ENCODE assay signal across 8 cellular contexts in the genomic region with DNA sequence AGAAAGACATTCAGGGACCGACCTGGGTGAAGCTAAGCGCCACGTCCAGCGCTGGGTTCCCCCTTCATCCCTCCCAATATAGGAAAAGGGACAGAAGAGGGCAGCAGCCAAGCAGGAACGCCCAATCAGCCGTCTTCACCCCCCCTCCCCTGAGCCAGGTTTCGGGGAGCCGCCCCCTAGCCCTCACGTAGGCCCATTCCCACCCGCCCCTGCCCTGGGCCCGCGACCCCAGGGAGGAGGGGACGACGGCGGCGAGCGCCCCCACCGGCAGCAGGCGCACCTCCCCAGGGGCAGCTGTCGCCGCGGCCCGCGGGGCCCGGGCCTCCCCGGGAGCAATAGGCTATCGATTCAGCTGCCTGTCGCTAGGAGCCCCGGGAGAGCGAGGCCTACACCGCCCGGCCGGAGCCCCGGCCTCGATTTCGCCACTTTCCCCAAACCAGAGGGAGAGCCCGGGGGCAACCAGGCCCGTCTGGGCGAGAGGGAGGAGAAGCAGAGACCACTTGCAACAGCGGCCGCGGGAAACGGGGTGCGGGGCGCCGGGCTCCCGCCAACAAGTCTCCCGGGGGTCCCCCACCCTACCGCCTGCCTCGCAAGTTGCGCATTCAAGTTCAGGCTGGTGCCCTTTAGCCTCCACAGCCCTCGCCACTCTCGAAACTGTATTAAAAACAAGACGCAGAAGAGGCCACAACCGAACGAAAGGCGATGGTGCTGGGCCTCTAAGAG. TPM values are rescaled to one million over a fixed set of nuclear protein-coding genes. Genes with fewer than 3 reads are reported as not detected.
DNase-seq lines count a peak whose midpoint lies in the region; ATAC-seq and TF ChIP-seq lines count a peak whose summit lies in the region.

No MANE protein-coding gene starts in this region.

- H3K27ac ChIP-seq in SJCRH30 (peak overlapping the region; percentile 75), substantia nigra (ENCODE audit: low read depth, low read length, poor library complexity, severe bottlenecking) (peak overlapping the region; percentile 71)

- peak overlapping the region; percentile 75 for H2AFZ ChIP-seq in neuron (ENCODE audit: low read depth, low read length)

- no peaks in the 10 kb centered on the region for H3K27me3 Mint-ChIP-seq in Calu3 (ENCODE audit: unreplicated experiment)

- ATAC-seq in GM21576 (IDR thresholded peaks at IDR 0.05; ENCODE audit: unreplicated experiment), result peak; percentile 49

- intact Hi-C loops in Calu3 (cut with micrococcal nuclease; ENCODE audit: unreplicated experiment), result no loop called here

- peaks cover 23% of the 10 kb centered on the region for H3K4me1 Mint-ChIP-seq in Calu3 (ENCODE audit: low read depth, unreplicated experiment)

- H3K9me3 Mint-ChIP-seq in Calu3 (ENCODE audit: low read depth, unreplicated experiment), result no peaks in the 10 kb centered on the region

- H3K9me3 ChIP-seq in SJCRH30 (replicated peaks) (no peaks in the 10 kb centered on the region), neuron (ENCODE audit: low read length) (no peaks in the 10 kb centered on the region)

- H3K36me3 ChIP-seq in SJCRH30, result peaks cover 5% of the 10 kb centered on the region
- peaks cover 19% of the 10 kb centered on the region for H3K36me3 ChIP-seq in neuron (ENCODE audit: insufficient read depth, low read length)

- CTCF ChIA-PET in Calu3 (lab: Charles Lee), result interaction anchor here (0.5 to 1.7 kb wide), 5 partner anchors 19 to 290 kb away, joined by 4 to 8 read pairs (median 6); partner anchors contain the start of gene EXD2

- TF ChIP-seq CTCF in Calu3 (IDR thresholded peaks at IDR 0.05; ENCODE audit: unreplicated experiment), result peak; percentile 67

- no peak overlapping the region for H3K27ac Mint-ChIP-seq in Calu3 (ENCODE audit: unreplicated experiment)

- H3K27me3 ChIP-seq in SJCRH30 (no peaks in the 10 kb centered on the region), neuron (ENCODE audit: insufficient read depth, low read length) (no peaks in the 10 kb centered on the region)

- peak; percentile 81 for DNase-seq in Calu3
- peak; percentile 46 to 50 for DNase-seq in Kasumi-1 (lab: John Stamatoyannopoulos, UW)
- DNase-seq in SJCRH30, result peak; percentile 79 to 82
- peak; percentile 47 to 67 (median 54) for DNase-seq in activated naive CD4-positive, alpha-beta T cell (lab: John Stamatoyannopoulos, UW)
- DNase-seq in foreskin melanocyte, result peak; percentile 52
- DNase-seq in substantia nigra (lab: John Stamatoyannopoulos, UW), result peak; percentile 10 to 85 (median 66)

- H3K4me3 Mint-ChIP-seq in Calu3 (ENCODE audit: low read depth, unreplicated experiment), result peak overlapping the region; percentile 83

- H3K4me1 ChIP-seq in SJCRH30 (0 out of 2 replicates have a peak, but pooled peaks cover 4% of the 10 kb centered on the region), neuron (ENCODE audit: insufficient read depth, low read length) (peaks cover 25% of the 10 kb centered on the region)

- peaks cover 47% of the 10 kb centered on the region for H3K36me3 Mint-ChIP-seq in Calu3 (ENCODE audit: insufficient read depth, unreplicated experiment)

- no TSS peak for BruUV-seq in Calu3 (replicated peaks; lab: Mats Ljungman, UMichigan)

- H3K4me3 ChIP-seq in SJCRH30, result peak overlapping the region; percentile 87
- H3K4me3 ChIP-seq in neuron (ENCODE audit: low read length), result peak overlapping the region; percentile 77

RNA-seq across cellular contexts. Expression of gene DCAF5, which starts 1.3 kb away (rescaled TPM):
- 23.5 and 31.5 TPM in 2 replicates for total RNA-seq in Calu3 (2022)
- 27.7 and 29.0 TPM in 2 replicates for total RNA-seq in SJCRH30 (2014; rRNA removed; shearing (Covaris generic))

RNA-seq across cellular contexts. Expression of gene EXD2, which starts 39.7 kb away (rescaled TPM):
- 13.1 and 14.0 TPM in 2 replicates for total RNA-seq in Calu3 (2022)
- 9.8 and 10.0 TPM in 2 replicates for total RNA-seq in SJCRH30 (2014; rRNA removed; shearing (Covaris generic))

Comparison
In these comparisons a context has a peak if more than half of its experiments do, and no peak if none do; other contexts are left out.
1. Peak in every context shown above with its lines: DNase-seq, ATAC-seq, H3K4me3 ChIP-seq and H3K27ac ChIP-seq.